In genomic region chr2:50419778-50420177, GRCh38 we compare ENCODE assay signal across 36 cellular contexts.
DNase-seq lines count a peak whose midpoint lies in the region; ATAC-seq, FAIRE-seq and TF ChIP-seq lines count a peak whose summit lies in the region.
"Had no signal": no experiment of that assay in that cellular context is flagged by ENCODE, and none has a peak within 500 bp of the region (broad histone marks: within the 10 kb centered on the region; RNA-seq: fewer than 3 reads in every experiment).

No MANE protein-coding gene starts in this region.

- H3K27me3 ChIP-seq in HepG2 (ENCODE audit: control insufficient read depth in 1 of 2, insufficient read depth in 2 of 2, low read length in 2 of 2) (no peaks in the 10 kb centered on the region), right lobe of liver (no peaks in the 10 kb centered on the region), K562 (ENCODE audit: control insufficient read depth in 2 of 2, insufficient read depth in 2 of 2, low read length in 2 of 2) (no peaks in the 10 kb centered on the region)
- H3K27me3 ChIP-seq: BE2C; BLaER1; BLaER1 treated with 17β-estradiol and CSF1 and Interleukin-3, amounts not matched to agents 10 nM and 100 nM had no signal

- BruUV-seq in HepG2 (replicated peaks; lab: Mats Ljungman, UMichigan) = no TSS peak
- no TSS peak for BruUV-seq in K562 (replicated peaks; lab: Mats Ljungman, UMichigan)

- ATAC-seq in HepG2 = no peak
- no peak for ATAC-seq in right lobe of liver
- ATAC-seq in K562 = no peak
- ATAC-seq in GM19467 (IDR thresholded peaks at IDR 0.05; ENCODE audit: unreplicated experiment) = no peak
- ATAC-seq: A549; CD8-positive, alpha-beta T cell had no signal

- TF ChIP-seq RAD21 in HepG2 (CRISPR knock-in tag; IDR thresholded peaks at IDR 0.05) = no peak
- TF ChIP-seq RAD21 in K562 (CRISPR knock-in tag; conservative IDR thresholded peaks at IDR 0.05 in 1 of 2, IDR thresholded peaks at IDR 0.05 in 1 of 2) = no peak

- H2AFZ ChIP-seq in HepG2 (ENCODE audit: low read length) (no peak overlapping the region), K562 (ENCODE audit: low read depth, low read length) (no peak overlapping the region)

- H3K79me2 ChIP-seq in HepG2 (ENCODE audit: insufficient read depth, low read length) (no peaks in the 10 kb centered on the region), K562 (ENCODE audit: control insufficient read depth, insufficient read depth, low read length) (no peaks in the 10 kb centered on the region)

- TF ChIP-seq POLR2A in HepG2 (IDR thresholded peaks at IDR 0.05; ENCODE audit: insufficient read depth in 1 of 2, low read depth in 2 of 2, low read length in 2 of 2) = no peak
- no peak for TF ChIP-seq POLR2A in right lobe of liver (IDR thresholded peaks at IDR 0.05)
- no peak for TF ChIP-seq POLR2A in K562 (conservative IDR thresholded peaks at IDR 0.05)

- peaks cover 38% of the 10 kb centered on the region for H3K4me1 Mint-ChIP-seq in brain
- H3K4me1 Mint-ChIP-seq: B cell; CD14-positive monocyte; CD4-positive, alpha-beta memory T cell; CD4-positive, CD25-positive, alpha-beta regulatory T cell; CD8-positive, alpha-beta memory T cell had no signal

- in situ Hi-C loops in HepG2 (cut with HindIII; ENCODE audit: extremely low pct_ligation_motif_present, low pct_unique_long_range_greater_than_20kb) (loop anchor here (25.0 kb wide), 1 partner anchor 807 kb away; no protein-coding TSS in a partner anchor), K562 (cut with MboI) (no loop called here)

- H3K4me3 Mint-ChIP-seq in brain = no peak overlapping the region
- H3K4me3 Mint-ChIP-seq: B cell; CD14-positive monocyte; CD4-positive, alpha-beta memory T cell; CD4-positive, alpha-beta T cell; CD8-positive, alpha-beta memory T cell; CD8-positive, alpha-beta T cell had no signal

- TF ChIP-seq CTCF in HepG2 (CRISPR knock-in tag; IDR thresholded peaks at IDR 0.05) (no peak), right lobe of liver (IDR thresholded peaks at IDR 0.05) (no peak), K562 (IDR thresholded peaks at IDR 0.05 in 2 of 3, conservative IDR thresholded peaks at IDR 0.05 in 1 of 3; ENCODE audit: insufficient read depth in 2 of 3, low read depth in 1 of 3, low read length in 3 of 3) (no peak), brain (conservative IDR thresholded peaks at IDR 0.05) (no peak)

- POLR2A ChIA-PET in HepG2 (lab: Yijun Ruan, JAX) = no interaction called here
- POLR2A ChIA-PET in K562 (lab: Yijun Ruan, JAX) = no interaction called here

- H4K20me1 ChIP-seq in HepG2 (ENCODE audit: insufficient read depth, low read length) (no peaks in the 10 kb centered on the region), K562 (replicated peaks; ENCODE audit: control insufficient read depth, insufficient read depth, low read length) (no peaks in the 10 kb centered on the region)
- H4K20me1 ChIP-seq: BLaER1; BLaER1 treated with 17β-estradiol and CSF1 and Interleukin-3, amounts not matched to agents 10 nM and 100 nM had no signal

- H3K36me3 Mint-ChIP-seq in brain = peaks cover 5% of the 10 kb centered on the region
- H3K36me3 Mint-ChIP-seq: CD14-positive monocyte; CD4-positive, alpha-beta memory T cell; CD4-positive, CD25-positive, alpha-beta regulatory T cell; CD8-positive, alpha-beta memory T cell; CD8-positive, alpha-beta T cell had no signal

- no peaks in the 10 kb centered on the region for H3K4me1 ChIP-seq in HepG2 (ENCODE audit: insufficient read depth, low read length)
- no peaks in the 10 kb centered on the region for H3K4me1 ChIP-seq in right lobe of liver
- H3K4me1 ChIP-seq in K562 (replicated peaks in 1 of 2; ENCODE audit: control insufficient read depth in 2 of 2, insufficient read depth in 2 of 2, low read length in 2 of 2) = no peaks in the 10 kb centered on the region
- H3K4me1 ChIP-seq: A549; BE2C; BLaER1; BLaER1 treated with 17β-estradiol and CSF1 and Interleukin-3, amounts not matched to agents 10 nM and 100 nM; Caco-2 had no signal

- H3K9me3 ChIP-seq in HepG2 (ENCODE audit: low read length) (no peaks in the 10 kb centered on the region), right lobe of liver (no peaks in the 10 kb centered on the region), K562 (replicated peaks; ENCODE audit: control insufficient read depth, insufficient read depth, low read depth, low read length) (no peaks in the 10 kb centered on the region; the same call in none of the 2 replicates)
- H3K9me3 ChIP-seq: A549, BE2C, BLaER1, Caco-2 had no signal

- intact Hi-C loops in HepG2 (cut with micrococcal nuclease; ENCODE audit: unreplicated experiment) = no loop called here
- intact Hi-C loops in right lobe of liver (cut with DNase I) = no loop called here
- intact Hi-C loops in K562 (cut with micrococcal nuclease) = no loop called here

- H3K4me2 ChIP-seq in HepG2 (ENCODE audit: low read depth, low read length) (no peak overlapping the region), K562 (ENCODE audit: insufficient read depth, low read length) (no peak overlapping the region)
- H3K4me2 ChIP-seq: A549; BLaER1; BLaER1 treated with 17β-estradiol and CSF1 and Interleukin-3, amounts not matched to agents 10 nM and 100 nM had no signal

- H3K36me3 ChIP-seq in HepG2 (replicated peaks in 1 of 2; ENCODE audit: control insufficient read depth in 1 of 2, insufficient read depth in 2 of 2, low read length in 2 of 2) (no peaks in the 10 kb centered on the region), right lobe of liver (no peaks in the 10 kb centered on the region), K562 (ENCODE audit: control insufficient read depth, insufficient read depth, low read length) (no peaks in the 10 kb centered on the region)
- H3K36me3 ChIP-seq: BE2C; BLaER1; BLaER1 treated with 17β-estradiol and CSF1 and Interleukin-3, amounts not matched to agents 10 nM and 100 nM had no signal

- peak; percentile 26 for DNase-seq in NCI-H146 (lab: John Stamatoyannopoulos, UW)
- no peak for DNase-seq in NCI-H146 treated with DMSO at 0.1 percent for 48 hours (lab: John Stamatoyannopoulos, UW; ENCODE audit: unreplicated experiment)
- no peak for DNase-seq in HepG2 (ENCODE audit: low spot score)
- no peak for DNase-seq in right lobe of liver
- DNase-seq in K562 (ENCODE audit: extremely low read depth in 1 of 4, low spot score in 3 of 4) = no peak
- DNase-seq in NCI-H774 (lab: John Stamatoyannopoulos, UW) = no peak
- DNase-seq: 8988T; ACHN; AML-193; BE2C; C1 segment of cervical spinal cord; Caco-2; Calu3; CD4-positive, alpha-beta memory T cell; CD4-positive, alpha-beta T cell; CD4-positive, CD25-positive, alpha-beta regulatory T cell; CD8-positive, alpha-beta memory T cell; CD8-positive, alpha-beta T cell; COR-L47; DMS 273 treated with DMSO at 0.1 percent for 48 hours; DMS153; DMS53; DMS79; DMS79 treated with DMSO at 0.1 percent for 48 hours; DND-41; EL had no signal

- no peak overlapping the region for H3K4me3 ChIP-seq in HepG2 (replicated peaks in 1 of 3; ENCODE audit: insufficient read depth in 1 of 3, low read depth in 2 of 3, low read length in 3 of 3)
- no peak overlapping the region for H3K4me3 ChIP-seq in right lobe of liver
- H3K4me3 ChIP-seq in K562 = no peak overlapping the region
- H3K4me3 ChIP-seq: A549; BLaER1; BLaER1 treated with 17β-estradiol and CSF1 and Interleukin-3, amounts not matched to agents 10 nM and 100 nM had no signal

- H3K27me3 Mint-ChIP-seq in brain = no peaks in the 10 kb centered on the region
- H3K27me3 Mint-ChIP-seq: B cell; CD4-positive, alpha-beta memory T cell; CD4-positive, alpha-beta T cell; CD4-positive, CD25-positive, alpha-beta regulatory T cell; CD8-positive, alpha-beta memory T cell had no signal

- TF ChIP-seq EP300 in HepG2 (IDR thresholded peaks at IDR 0.05; ENCODE audit: low read depth in 2 of 2, low read length in 2 of 2) (no peak), HepG2 (CRISPR knock-in tag; IDR thresholded peaks at IDR 0.05; ENCODE audit: borderline replicate concordance) (no peak), K562 (IDR thresholded peaks at IDR 0.05; ENCODE audit: low read length) (no peak)

- H3K9me1 ChIP-seq in K562 (ENCODE audit: control insufficient read depth, insufficient read depth, low read length) = no peaks in the 10 kb centered on the region

- whole genome bisulfite sequencing in HepG2 (ENCODE audit: low lambda C conversion rate) = 0% methylated on average over 2 of the region's 2 CpGs
- 20% methylated on average over 2 of the region's 2 CpGs for WGBS in right lobe of liver (ENCODE audit: insufficient coverage, low coverage, low lambda C conversion rate, missing lambda C conversion rate)
- WGBS in K562 (ENCODE audit: insufficient coverage, low coverage, missing lambda C conversion rate) = 0% methylated on average over 2 of the region's 2 CpGs

- H3K9ac ChIP-seq in HepG2 (ENCODE audit: insufficient read depth, low read depth, low read length) (no peak overlapping the region), K562 (ENCODE audit: insufficient read depth in 1 of 2, low read depth in 2 of 2, low read length in 2 of 2) (no peak overlapping the region)
- H3K9ac ChIP-seq: BLaER1; BLaER1 treated with 17β-estradiol and CSF1 and Interleukin-3, amounts not matched to agents 10 nM and 100 nM had no signal

- CTCF ChIA-PET in HepG2 (lab: Yijun Ruan, JAX; ENCODE audit: low intra/inter-chr PET ratio, low total read pairs) = no interaction called here
- CTCF ChIA-PET in K562 (lab: Yijun Ruan, JAX; ENCODE audit: low intra/inter-chr PET ratio) = no interaction called here

- H3K27ac ChIP-seq in HepG2 (ENCODE audit: extremely low read length, insufficient read depth, low read length) (no peak overlapping the region), right lobe of liver (no peak overlapping the region), K562 (ENCODE audit: extremely low read depth, low read depth, low read length) (no peak overlapping the region)
- H3K27ac ChIP-seq: 22Rv1; A549; BLaER1; BLaER1 treated with 17β-estradiol and CSF1 and Interleukin-3, amounts not matched to agents 10 nM and 100 nM; C4-2B had no signal

- FAIRE-seq in HepG2 (lab: Jason Lieb, UNC) (no peak), K562 (lab: Jason Lieb, UNC) (no peak)
- FAIRE-seq: A204.1, A549 had no signal

- peak overlapping the region in 3 of 5 experiments; percentile 0 to 73 (median 1) for H3K27ac Mint-ChIP-seq in brain
- H3K27ac Mint-ChIP-seq: B cell; CD14-positive monocyte; CD4-positive, alpha-beta memory T cell; CD4-positive, alpha-beta T cell; CD4-positive, CD25-positive, alpha-beta regulatory T cell; CD8-positive, alpha-beta memory T cell; CD8-positive, alpha-beta T cell had no signal

- H3K9me3 Mint-ChIP-seq in brain = no peaks in the 10 kb centered on the region
- H3K9me3 Mint-ChIP-seq: CD4-positive, alpha-beta T cell had no signal
